In genomic region chr1:89820423-89821321, GRCh38 we compare ENCODE assay signal across 8 cellular contexts. TPM values are rescaled to one million over a fixed set of nuclear protein-coding genes. Genes with fewer than 3 reads are reported as not detected.
DNase-seq lines count a peak whose midpoint lies in the region; ATAC-seq, FAIRE-seq and TF ChIP-seq lines count a peak whose summit lies in the region.

Gene LRRC8D (plus strand): TSS chr1:89821032. CDS start chr1:89933069, 112,037 bp downstream.

- H3K9ac ChIP-seq in keratinocyte (ENCODE audit: control insufficient read depth, extremely low read depth, insufficient read depth, low read length) = peak within 1 kb of the TSS; percentile 49

- H3K36me3 ChIP-seq in keratinocyte (ENCODE audit: control insufficient read depth in 2 of 2, extremely low read depth in 1 of 2, insufficient read depth in 2 of 2, low read length in 2 of 2) = no peaks in the 10 kb centered on the region

- ATAC-seq in GM18907 (IDR thresholded peaks at IDR 0.05; ENCODE audit: unreplicated experiment) (peak; percentile 73), HG03135 (IDR thresholded peaks at IDR 0.05; ENCODE audit: unreplicated experiment) (peak; percentile 72)

- H3K27ac ChIP-seq in keratinocyte (ENCODE audit: control insufficient read depth, insufficient read depth, low read length) = no peak within 1 kb of the TSS

- H4K20me1 ChIP-seq in keratinocyte (ENCODE audit: control insufficient read depth, extremely low read depth, insufficient read depth, low read length) = no peaks in the 10 kb centered on the region

- no peaks in the 10 kb centered on the region for H3K9me1 ChIP-seq in keratinocyte (ENCODE audit: control insufficient read depth, extremely low read depth, insufficient read depth, low read length)

- no peaks in the 10 kb centered on the region for H3K9me3 ChIP-seq in keratinocyte (ENCODE audit: control insufficient read depth, low read depth, low read length)

- no peak for FAIRE-seq in keratinocyte (lab: Jason Lieb, UNC)

- peak within 1 kb of the TSS; percentile 89 for H3K4me2 ChIP-seq in keratinocyte (ENCODE audit: control insufficient read depth, extremely low read depth, insufficient read depth, low read depth, low read length)

- H3K4me1 ChIP-seq in keratinocyte (ENCODE audit: control insufficient read depth, extremely low read depth, insufficient read depth, low read length) = peaks cover 5% of the 10 kb centered on the region

- H3K79me2 ChIP-seq in keratinocyte (ENCODE audit: control insufficient read depth, insufficient read depth, low read length) = no peaks in the 10 kb centered on the region

- DNase-seq in AG09309 (ENCODE audit: low read depth) (no peak), NCI-H226 (peak; percentile 77), cerebellar cortex (ENCODE audit: low spot score) (peak; percentile 85), keratinocyte (ENCODE audit: low read depth, low spot score) (no peak)
- peak; percentile 11 for DNase-seq in activated CD4-positive, CD25-positive, alpha-beta regulatory T cell treated with anti-CD3 and anti-CD28 coated beads, Interleukin-2, amount 50 U/mL, for 16 hours (ENCODE audit: low read depth, low spot score)
- peak; percentile 40 to 59 (median 47) for DNase-seq in stimulated activated CD4-positive, alpha-beta T cell treated with anti-CD3 and anti-CD28 coated beads, Interleukin-12 subunit alpha, Interleukin-12 subunit beta, amount 100 ng/mL, for 48 hours (ENCODE audit: low read depth in 2 of 3, low spot score in 1 of 3)

- dilution Hi-C loops in keratinocyte (cut with MboI; ENCODE audit: extremely low pct_ligation_motif_present, low sequenced_read_pairs) = no loop called here

- H3K4me3 ChIP-seq in AG09309 (ENCODE audit: control insufficient read depth, low read depth, low read length) = peak within 1 kb of the TSS; percentile 53
- peak within 1 kb of the TSS; percentile 59 to 80 (median 62) for H3K4me3 ChIP-seq in keratinocyte (ENCODE audit: control insufficient read depth in 2 of 3, extremely low read depth in 1 of 3, insufficient read depth in 2 of 3, low read depth in 1 of 3, low read length in 3 of 3)

- TF ChIP-seq CTCF in AG09309 (IDR thresholded peaks at IDR 0.05; ENCODE audit: control insufficient read depth, insufficient read depth, low read depth, low read length, missing control alignments) (no peak), keratinocyte (optimal IDR thresholded peaks at IDR 0.05 in 1 of 3, IDR thresholded peaks at IDR 0.05 in 1 of 3, conservative IDR thresholded peaks at IDR 0.05 in 1 of 3; ENCODE audit: extremely low read depth in 1 of 3, insufficient read depth in 2 of 3, low read length in 3 of 3) (no peak)

- H2AFZ ChIP-seq in keratinocyte (ENCODE audit: control insufficient read depth, low read length) = peak within 1 kb of the TSS; percentile 90

- H3K27me3 ChIP-seq in keratinocyte (ENCODE audit: control insufficient read depth, extremely low read depth, insufficient read depth, low read length) = peaks cover 5% of the 10 kb centered on the region

RNA-seq across cellular contexts. Expression of gene LRRC8D, which starts in this region (rescaled TPM):
- 50.6 to 65.2 TPM (median 54.7 TPM) in 3 replicates for polyA plus RNA-seq in keratinocyte
- 13.7 TPM for polyA plus RNA-seq in keratinocyte (2011; ENCODE audit: low read depth)
- 42.2 and 56.6 TPM in 2 replicates for polyA plus RNA-seq in keratinocyte (2011; cell fraction: cytosol; rRNA removed)
- 59.4 and 66.6 TPM in 2 replicates for polyA plus RNA-seq in keratinocyte (2011; cell fraction: nucleus; rRNA removed)
- polyA plus RNA-seq in keratinocyte (2012; ENCODE audit: low replicate concordance) = 19.0 and 40.4 TPM in 2 replicates
- 59.6 to 96.0 TPM (median 74.5 TPM) in 3 replicates for polyA minus RNA-seq in keratinocyte
- polyA minus RNA-seq in keratinocyte (2011; cell fraction: cytosol; rRNA and poly(A)+ RNA removed) = 81.1 TPM
- 41.0 and 65.7 TPM in 2 replicates for polyA minus RNA-seq in keratinocyte (2011; cell fraction: nucleus; rRNA and poly(A)+ RNA removed)

Comparison
In these comparisons a context has a peak if more than half of its experiments do, and no peak if none do; other contexts are left out.
1. DNase-seq: peak in NCI-H226 (single experiment), activated CD4-positive, CD25-positive, alpha-beta regulatory T cell treated with anti-CD3 and anti-CD28 coated beads, Interleukin-2, amount 50 U/mL, for 16 hours (single experiment), cerebellar cortex (single experiment) and stimulated activated CD4-positive, alpha-beta T cell treated with anti-CD3 and anti-CD28 coated beads, Interleukin-12 subunit alpha, Interleukin-12 subunit beta, amount 100 ng/mL, for 48 hours (3 of 3); none in AG09309 (single experiment) and keratinocyte (single experiment).